Comparison of ENCODE assay signal across 25 cellular contexts in the genomic region with DNA sequence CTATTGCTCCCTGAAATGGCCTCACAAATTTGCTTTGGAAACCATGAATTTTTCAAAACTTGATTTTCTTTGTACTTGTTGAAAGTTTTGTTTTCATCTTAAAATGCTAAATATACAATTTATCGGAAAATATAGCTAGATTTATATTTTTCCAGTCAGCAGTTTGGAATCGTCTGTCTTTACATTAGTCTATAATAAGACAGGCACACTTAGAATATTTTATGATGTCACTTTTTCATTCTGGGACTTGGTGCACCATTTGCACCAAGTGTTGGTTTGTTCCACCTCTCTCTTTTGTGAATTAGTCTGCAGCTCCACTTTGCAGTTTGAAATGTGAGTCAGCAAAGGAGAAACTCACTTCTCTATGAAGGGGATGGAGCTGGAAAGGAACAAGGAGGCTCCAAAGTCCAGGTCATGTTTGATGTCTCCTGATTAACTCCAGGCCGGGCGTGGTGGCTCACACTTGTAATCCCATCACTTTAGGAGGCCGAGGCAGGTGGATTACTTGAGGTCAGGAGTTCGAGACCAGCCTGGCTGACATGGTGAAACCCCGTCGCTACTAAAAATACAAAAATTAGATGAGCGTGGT.
A peak's percentile ranks its signal among the peaks of the same experiment; 100 is the strongest.
DNase-seq lines count a peak whose midpoint lies in the region; ATAC-seq and TF ChIP-seq lines count a peak whose summit lies in the region.
"Had no signal": no experiment of that assay in that cellular context is flagged by ENCODE, and none has a peak within 500 bp of the region (broad histone marks: within the 10 kb centered on the region; RNA-seq: fewer than 3 reads in every experiment).

No MANE protein-coding gene starts in this region.

- TF ChIP-seq POLR2A in esophagus squamous epithelium (IDR thresholded peaks at IDR 0.05) = no peak

- WGBS in esophagus squamous epithelium, 2 donors = 80% methylated on average over 9 of the region's 9 CpGs

- no peaks in the 10 kb centered on the region for H3K27me3 ChIP-seq in esophagus squamous epithelium
- H3K27me3 ChIP-seq: BE2C, foreskin keratinocyte, pancreas, upper lobe of left lung had no signal

- no peaks in the 10 kb centered on the region for H3K9me3 Mint-ChIP-seq in osteocyte (ENCODE audit: unreplicated experiment)
- H3K9me3 Mint-ChIP-seq: activated naive CD8-positive, alpha-beta T cell treated with anti-CD3 and anti-CD28 coated beads, Interleukin-2, amount 50 U/mL, for 24 hours; dendritic cell treated with granulocyte-macrophage colony-stimulating factor and Interleukin-4, amounts not matched to agents 40 ng/mL and 50 ng/mL, for 4 days; naive thymus-derived CD4-positive, alpha-beta T cell; stimulated activated memory B cell treated with anti-CD40 and anti-IgM and Interleukin-4, amounts not matched to agents 10 μg/mL and 1 μg/mL and 100 μg/mL, for 72 hours had no signal

- H3K36me3 Mint-ChIP-seq in osteocyte (ENCODE audit: unreplicated experiment) = no peaks in the 10 kb centered on the region
- H3K36me3 Mint-ChIP-seq: naive thymus-derived CD4-positive, alpha-beta T cell; stimulated activated memory B cell treated with anti-CD40 and anti-IgM and Interleukin-4, amounts not matched to agents 10 μg/mL and 1 μg/mL and 100 μg/mL, for 72 hours had no signal

- ATAC-seq in HG03571 (IDR thresholded peaks at IDR 0.05; ENCODE audit: unreplicated experiment) = no peak
- ATAC-seq: activated naive CD8-positive, alpha-beta T cell treated with anti-CD3 and anti-CD28 coated beads, Interleukin-2, amount 50 U/mL, for 24 hours; foreskin keratinocyte; naive thymus-derived CD4-positive, alpha-beta T cell; pancreas; stimulated activated memory B cell treated with anti-CD40 and anti-IgM and Interleukin-4, amounts not matched to agents 10 μg/mL and 1 μg/mL and 100 μg/mL, for 72 hours had no signal

- no peaks in the 10 kb centered on the region for H3K27me3 Mint-ChIP-seq in osteocyte (ENCODE audit: unreplicated experiment)
- H3K27me3 Mint-ChIP-seq: activated naive CD8-positive, alpha-beta T cell treated with anti-CD3 and anti-CD28 coated beads, Interleukin-2, amount 50 U/mL, for 24 hours; dendritic cell treated with granulocyte-macrophage colony-stimulating factor and Interleukin-4, amounts not matched to agents 40 ng/mL and 50 ng/mL, for 4 days; stimulated activated memory B cell treated with anti-CD40 and anti-IgM and Interleukin-4, amounts not matched to agents 10 μg/mL and 1 μg/mL and 100 μg/mL, for 72 hours had no signal

- H3K4me1 ChIP-seq in esophagus squamous epithelium = peaks cover 0 to 58% (median 34%) of the 10 kb centered on the region in 3 donors

- no peak overlapping the region for H3K4me3 ChIP-seq in esophagus squamous epithelium
- H3K4me3 ChIP-seq: HAP-1, lung, pancreas, upper lobe of left lung had no signal

- intact Hi-C loops in esophagus squamous epithelium (cut with DNase I) = no loop called here

- no peaks in the 10 kb centered on the region for H3K36me3 ChIP-seq in esophagus squamous epithelium
- H3K36me3 ChIP-seq: BE2C, HAP-1, pancreas, upper lobe of left lung had no signal

- no peak overlapping the region for H3K4me3 Mint-ChIP-seq in osteocyte (ENCODE audit: unreplicated experiment)
- H3K4me3 Mint-ChIP-seq: activated naive CD8-positive, alpha-beta T cell treated with anti-CD3 and anti-CD28 coated beads, Interleukin-2, amount 50 U/mL, for 24 hours; dendritic cell treated with granulocyte-macrophage colony-stimulating factor and Interleukin-4, amounts not matched to agents 40 ng/mL and 50 ng/mL, for 4 days; naive thymus-derived CD4-positive, alpha-beta T cell; stimulated activated memory B cell treated with anti-CD40 and anti-IgM and Interleukin-4, amounts not matched to agents 10 μg/mL and 1 μg/mL and 100 μg/mL, for 72 hours had no signal

- H3K27ac ChIP-seq in esophagus squamous epithelium = peak overlapping the region; percentile 44 to 93 (median 83)
- H3K27ac ChIP-seq: foreskin keratinocyte had no signal

- H3K4me1 Mint-ChIP-seq in osteocyte (ENCODE audit: unreplicated experiment) = peaks cover 68% of the 10 kb centered on the region

- no peak for TF ChIP-seq CTCF in esophagus squamous epithelium (IDR thresholded peaks at IDR 0.05)
- TF ChIP-seq CTCF in osteocyte (IDR thresholded peaks at IDR 0.05) = no peak

- peak overlapping the region; percentile 7 for H3K27ac Mint-ChIP-seq in osteocyte (ENCODE audit: unreplicated experiment)
- H3K27ac Mint-ChIP-seq: activated naive CD8-positive, alpha-beta T cell treated with anti-CD3 and anti-CD28 coated beads, Interleukin-2, amount 50 U/mL, for 24 hours had no signal

- DNase-seq in NOMO-1 treated with DMSO at 0.1 percent for 48 hours (lab: John Stamatoyannopoulos, UW; ENCODE audit: unreplicated experiment) = peak; percentile 18
- DNase-seq in NOMO-1 treated with dmso at 0.1 percent for 144 hours (lab: John Stamatoyannopoulos, UW; ENCODE audit: unreplicated experiment) = no peak
- no peak for DNase-seq in esophagus squamous epithelium (lab: John Stamatoyannopoulos, UW)
- DNase-seq in osteocyte (ENCODE audit: extremely low spot score, unreplicated experiment) = no peak
- DNase-seq in NCI-H1092 (lab: John Stamatoyannopoulos, UW) = no peak
- no peak for DNase-seq in amniotic stem cell (lab: John Stamatoyannopoulos, UW)
- DNase-seq in ecto neural progenitor cell (ENCODE audit: low spot score) = no peak
- DNase-seq: activated CD4-positive, alpha-beta T cell treated with anti-CD3 and anti-CD28 coated beads, Interleukin-2, amount 50 U/mL, for 1 hour; activated CD8-positive, alpha-beta memory T cell treated with anti-CD3 and anti-CD28 coated beads, Interleukin-2, amount 50 U/mL, for 48 hours; activated effector memory CD4-positive, alpha-beta T cell treated with Interleukin-2 at 50 U/mL for 16 hours; activated naive CD8-positive, alpha-beta T cell treated with anti-CD3 and anti-CD28 coated beads, Interleukin-2, amount 50 U/mL, for 24 hours; BE2C; foreskin keratinocyte; hippocampal formation; naive thymus-derived CD4-positive, alpha-beta T cell; NCI-H1436; OCI-M1; pancreas; SHP77; upper lobe of left lung had no signal

- H3K9me3 ChIP-seq in esophagus squamous epithelium = no peaks in the 10 kb centered on the region
- H3K9me3 ChIP-seq: BE2C, HAP-1, pancreas, upper lobe of left lung had no signal
